In genomic region chr6:111558690-111559192, GRCh38 we compare ENCODE assay signal across 11 cellular contexts. TPM values are rescaled to one million over a fixed set of nuclear protein-coding genes. Genes with fewer than 3 reads are reported as not detected.
DNase-seq lines count a peak whose midpoint lies in the region; ATAC-seq and TF ChIP-seq lines count a peak whose summit lies in the region.
"Had no signal": no experiment of that assay in that cellular context is flagged by ENCODE, and none has a peak within 500 bp of the region (broad histone marks: within the 10 kb centered on the region; RNA-seq: fewer than 3 reads in every experiment).

No MANE protein-coding gene starts in this region.

- CTCF ChIA-PET in PC-3 (lab: Charles Lee): no interaction called here

- no peaks in the 10 kb centered on the region for H3K79me2 ChIP-seq in PC-3 (ENCODE audit: low read length)

- no peak overlapping the region for H3K27ac ChIP-seq in PC-3 (ENCODE audit: low read length)

- no peak overlapping the region for H3K4me3 Mint-ChIP-seq in stimulated activated naive CD8-positive, alpha-beta T cell treated with anti-CD3 and anti-CD28 coated beads, Interleukin-15, Interleukin-2, amounts not matched to agents 100 ng/mL and 50 ng/mL, for 24 hours
- no peak overlapping the region for H3K4me3 Mint-ChIP-seq in chondrocyte (ENCODE audit: unreplicated experiment)

- H3K27me3 ChIP-seq in PC-3 (ENCODE audit: low read length): no peaks in the 10 kb centered on the region

- H3K9me3 Mint-ChIP-seq in stimulated activated naive CD8-positive, alpha-beta T cell treated with anti-CD3 and anti-CD28 coated beads, Interleukin-15, Interleukin-2, amounts not matched to agents 100 ng/mL and 50 ng/mL, for 24 hours: no peaks in the 10 kb centered on the region
- H3K9me3 Mint-ChIP-seq in chondrocyte (ENCODE audit: low read depth): no peaks in the 10 kb centered on the region

- no peaks in the 10 kb centered on the region for H3K9me3 ChIP-seq in PC-3 (ENCODE audit: low read length)

- no peaks in the 10 kb centered on the region for H4K20me1 ChIP-seq in PC-3 (ENCODE audit: low read length)

- POLR2A ChIA-PET in PC-3 (lab: Charles Lee; ENCODE audit: unreplicated experiment): no interaction called here

- H3K9ac ChIP-seq in PC-3 (ENCODE audit: low read length): no peak overlapping the region

- peaks cover 20% of the 10 kb centered on the region for H3K4me1 Mint-ChIP-seq in stimulated activated naive CD8-positive, alpha-beta T cell treated with anti-CD3 and anti-CD28 coated beads, Interleukin-15, Interleukin-2, amounts not matched to agents 100 ng/mL and 50 ng/mL, for 24 hours (ENCODE audit: low read depth)
- peaks cover 55% of the 10 kb centered on the region for H3K4me1 Mint-ChIP-seq in chondrocyte (ENCODE audit: low read depth)

- peaks cover 7% of the 10 kb centered on the region; the same call in 1 of the 2 replicates for H3K36me3 ChIP-seq in PC-3 (ENCODE audit: low read depth, low read length)

- H3F3A ChIP-seq in PC-3 (ENCODE audit: low read length, unreplicated experiment): no peaks in the 10 kb centered on the region

- BruUV-seq in PC-3 (replicated peaks; lab: Mats Ljungman, UMichigan): no TSS peak

- intact Hi-C loops in PC-3 (cut with micrococcal nuclease): no loop called here

- no peak overlapping the region for H3K4me2 ChIP-seq in PC-3 (ENCODE audit: low read length)

- ATAC-seq in stimulated activated naive CD8-positive, alpha-beta T cell treated with anti-CD3 and anti-CD28 coated beads, Interleukin-15, Interleukin-2, amounts not matched to agents 100 U/mL and 50 U/mL, for 24 hours: no peak
- peak; percentile 4 for ATAC-seq in omental fat pad (ENCODE audit: low FRiP score)
- no peak for ATAC-seq in GM19351 (IDR thresholded peaks at IDR 0.05; ENCODE audit: unreplicated experiment)
- no peak for ATAC-seq in PC-3

- peaks cover 54% of the 10 kb centered on the region for H3K36me3 Mint-ChIP-seq in stimulated activated naive CD8-positive, alpha-beta T cell treated with anti-CD3 and anti-CD28 coated beads, Interleukin-15, Interleukin-2, amounts not matched to agents 100 ng/mL and 50 ng/mL, for 24 hours (ENCODE audit: low read depth)
- H3K36me3 Mint-ChIP-seq in chondrocyte (ENCODE audit: low read depth): peaks cover 24% of the 10 kb centered on the region

- H2AFZ ChIP-seq in PC-3 (ENCODE audit: low read length): no peak overlapping the region

- H3K4me3 ChIP-seq in PC-3 (ENCODE audit: low read length): no peak overlapping the region

- H3K27ac Mint-ChIP-seq in stimulated activated naive CD8-positive, alpha-beta T cell treated with anti-CD3 and anti-CD28 coated beads, Interleukin-15, Interleukin-2, amounts not matched to agents 100 ng/mL and 50 ng/mL, for 24 hours: peak overlapping the region; percentile 32
- peak overlapping the region; percentile 87 for H3K27ac Mint-ChIP-seq in chondrocyte (ENCODE audit: unreplicated experiment)

- no peaks in the 10 kb centered on the region for H3K27me3 Mint-ChIP-seq in stimulated activated naive CD8-positive, alpha-beta T cell treated with anti-CD3 and anti-CD28 coated beads, Interleukin-15, Interleukin-2, amounts not matched to agents 100 ng/mL and 50 ng/mL, for 24 hours
- H3K27me3 Mint-ChIP-seq in chondrocyte (ENCODE audit: low read depth): no peaks in the 10 kb centered on the region

- no peaks in the 10 kb centered on the region for H3K4me1 ChIP-seq in PC-3 (ENCODE audit: insufficient read depth, low read length)

- no peaks in the 10 kb centered on the region for H3K9me2 ChIP-seq in PC-3 (replicated peaks; ENCODE audit: low read length)

- DNase-seq in stimulated activated naive CD8-positive, alpha-beta T cell treated with anti-CD3 and anti-CD28 coated beads, Interleukin-15, Interleukin-2, amounts not matched to agents 100 U/mL and 50 U/mL, for 24 hours: no peak
- DNase-seq in chondrocyte (ENCODE audit: low spot score) (no peak), omental fat pad (ENCODE audit: low spot score) (no peak), H4 (ENCODE audit: low spot score) (no peak), NK-92 (lab: John Stamatoyannopoulos, UW; ENCODE audit: unreplicated experiment) (no peak), PC-3 (no peak)
- DNase-seq: Calu3; MV-4-11; stimulated activated CD4-positive, alpha-beta T cell treated with anti-CD3 and anti-CD28 coated beads, Interleukin-15, amount 100 ng/mL, for 24 hours had no signal

- no peak for TF ChIP-seq CTCF in chondrocyte (IDR thresholded peaks at IDR 0.05)
- TF ChIP-seq CTCF in omental fat pad (IDR thresholded peaks at IDR 0.05): no peak
- no peak for TF ChIP-seq CTCF in PC-3 (conservative IDR thresholded peaks at IDR 0.05; ENCODE audit: low read depth, low read length)

RNA-seq across cellular contexts. Expression of gene TRAF3IP2, which starts 46.9 kb away (rescaled TPM):
- total RNA-seq in chondrocyte (29.3 to 51.5 TPM (median 29.9 TPM) in 3 replicates), omental fat pad (10 to 100 TPM; 29.3 to 52.2 (median 42.2) TPM), PC-3 (2014; rRNA removed) (26.1 and 37.7 TPM in 2 replicates)
- total RNA-seq in H4 (2014; rRNA removed; shearing (Covaris generic)): 22.8 and 23.7 TPM in 2 replicates
